4 cellular contexts compared by ENCODE assay signal in genomic region chr18:50906843-50907242, GRCh38.
"Had no signal": no experiment of that assay in that cellular context is flagged by ENCODE, and none has a peak within 500 bp of the region (broad histone marks: within the 10 kb centered on the region; RNA-seq: fewer than 3 reads in every experiment).

No MANE protein-coding gene starts in this region.

- H3K9me3 Mint-ChIP-seq: IgD-negative memory B cell had no signal

- ATAC-seq: GM23338 had no signal

- H3K4me3 Mint-ChIP-seq: GM23338, H9, IgD-negative memory B cell had no signal

- H3K27me3 Mint-ChIP-seq: IgD-negative memory B cell had no signal

- DNase-seq: H9, HCEC 1CT had no signal

- H3K27ac Mint-ChIP-seq: GM23338, IgD-negative memory B cell had no signal
